18 cellular contexts compared by ENCODE assay signal in the genomic region with DNA sequence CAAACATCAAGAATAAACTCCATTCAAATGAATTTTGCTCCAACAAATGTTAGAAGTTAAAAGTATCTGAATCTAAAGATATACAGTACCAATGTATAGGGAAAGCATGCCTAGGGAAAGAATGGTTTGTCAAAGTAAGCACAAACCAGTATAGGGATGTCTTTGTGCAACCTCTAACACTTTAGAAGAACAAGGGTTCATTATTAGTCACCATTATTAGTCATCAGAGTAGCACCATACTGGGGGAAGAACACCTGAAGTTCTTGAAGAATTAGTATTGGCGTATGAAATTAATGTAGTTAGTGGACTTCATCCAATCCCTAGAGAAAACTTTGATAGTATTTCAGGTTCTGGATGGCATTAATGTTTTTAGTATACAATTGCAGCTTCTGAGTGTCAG.
A peak's percentile ranks its signal among the peaks of the same experiment; 100 is the strongest.
DNase-seq lines count a peak whose midpoint lies in the region; TF ChIP-seq lines count a peak whose summit lies in the region.
"Had no signal": no experiment of that assay in that cellular context is flagged by ENCODE, and none has a peak within 500 bp of the region (broad histone marks: within the 10 kb centered on the region; RNA-seq: fewer than 3 reads in every experiment).

No MANE protein-coding gene starts in this region.

- H3K36me3 ChIP-seq in Peyer's patch = no peaks in the 10 kb centered on the region
- no peaks in the 10 kb centered on the region for H3K36me3 ChIP-seq in effector memory CD4-positive, alpha-beta T cell (ENCODE audit: control insufficient read depth, insufficient read depth, low read length)
- H3K36me3 ChIP-seq: BLaER1 had no signal

- no peaks in the 10 kb centered on the region for H3K27me3 ChIP-seq in Peyer's patch
- no peaks in the 10 kb centered on the region for H3K27me3 ChIP-seq in effector memory CD4-positive, alpha-beta T cell (replicated peaks; ENCODE audit: control insufficient read depth, insufficient read depth, low read length, poor library complexity, severe bottlenecking)
- H3K27me3 ChIP-seq: BLaER1 had no signal

- no peak overlapping the region for H3K4me3 ChIP-seq in epithelial cell of esophagus (ENCODE audit: low read length)
- H3K4me3 ChIP-seq in Peyer's patch = no peak overlapping the region
- no peak overlapping the region for H3K4me3 ChIP-seq in effector memory CD4-positive, alpha-beta T cell (ENCODE audit: insufficient read depth, low read depth, low read length, poor library complexity, severe bottlenecking)
- H3K4me3 ChIP-seq: BLaER1, PC-9 had no signal

- no peak overlapping the region for H3K27ac ChIP-seq in Peyer's patch
- H3K27ac ChIP-seq in effector memory CD4-positive, alpha-beta T cell (ENCODE audit: insufficient read depth, low read length, poor library complexity, severe bottlenecking) = no peak overlapping the region
- H3K27ac ChIP-seq: BLaER1, PC-9 had no signal

- no peaks in the 10 kb centered on the region for H3K4me1 ChIP-seq in Peyer's patch
- H3K4me1 ChIP-seq in effector memory CD4-positive, alpha-beta T cell (ENCODE audit: control insufficient read depth, insufficient read depth, low read length, poor library complexity, severe bottlenecking) = no peaks in the 10 kb centered on the region
- H3K4me1 ChIP-seq: BLaER1 had no signal

- peak; percentile 50 for DNase-seq in ELR (ENCODE audit: low read depth)
- peak; percentile 28 for DNase-seq in HT1080 (ENCODE audit: low read depth)
- DNase-seq in amniotic epithelial cell (ENCODE audit: low read depth) = peak; percentile 18
- DNase-seq in epithelial cell of esophagus (ENCODE audit: low read depth) = peak; percentile 72
- no peak for DNase-seq in Peyer's patch
- DNase-seq in effector memory CD4-positive, alpha-beta T cell = no peak
- DNase-seq in SIG-M5 treated with dmso at 0.1 percent for 504 hours (lab: John Stamatoyannopoulos, UW; ENCODE audit: unreplicated experiment) = no peak
- DNase-seq in cerebellum (ENCODE audit: low spot score) = no peak
- DNase-seq: Calu3; CD4-positive, alpha-beta memory T cell; H7; MV-4-11; NCI-H1417 treated with DMSO at 0.1 percent for 48 hours; NCI-H187 treated with DMSO at 0.1 percent for 48 hours; NCI-H2227 treated with DMSO at 0.1 percent for 48 hours; NCI-H524 treated with DMSO at 0.1 percent for 48 hours; PC-9 had no signal

- H3K9me3 ChIP-seq in Peyer's patch = no peaks in the 10 kb centered on the region
- no peaks in the 10 kb centered on the region for H3K9me3 ChIP-seq in effector memory CD4-positive, alpha-beta T cell (ENCODE audit: control insufficient read depth, low read length)

- no peak for TF ChIP-seq CTCF in epithelial cell of esophagus (IDR thresholded peaks at IDR 0.05; ENCODE audit: insufficient read depth, low read depth, low read length, missing control alignments)
- TF ChIP-seq CTCF in Peyer's patch (IDR thresholded peaks at IDR 0.05) = no peak

- no peak for TF ChIP-seq POLR2A in Peyer's patch (IDR thresholded peaks at IDR 0.05)

Comparison
In these comparisons a context has a peak if more than half of its experiments do, and no peak if none do; other contexts are left out.
1. DNase-seq: peak in ELR (single experiment), HT1080 (single experiment), amniotic epithelial cell (single experiment) and epithelial cell of esophagus (single experiment); none in Peyer's patch (0 of 3), effector memory CD4-positive, alpha-beta T cell (0 of 3), SIG-M5 treated with dmso at 0.1 percent for 504 hours (single experiment) and cerebellum (single experiment).